Comparison of ENCODE assay signal across 9 cellular contexts in the genomic region with DNA sequence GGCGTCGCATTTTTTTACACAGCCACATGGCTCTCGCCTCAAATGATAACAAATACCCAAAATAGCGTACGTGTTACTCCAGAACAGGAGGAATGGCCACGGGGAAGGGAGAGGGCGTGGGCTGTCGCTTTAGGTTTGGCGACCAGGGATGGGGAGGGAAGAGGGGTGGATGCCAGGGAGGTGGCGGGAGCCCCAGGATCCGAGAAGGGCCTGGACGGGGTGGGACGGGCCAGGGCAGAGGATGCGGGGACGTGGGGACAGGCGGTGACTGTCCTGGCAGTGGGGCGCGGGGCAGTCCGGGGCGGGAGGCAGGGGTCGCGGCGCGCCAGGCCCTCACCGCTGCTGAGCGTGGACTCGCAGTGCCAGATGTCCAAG. TPM values are rescaled to one million over a fixed set of nuclear protein-coding genes. Genes with fewer than 3 reads are reported as not detected.
DNase-seq lines count a peak whose midpoint lies in the region; ATAC-seq, FAIRE-seq and TF ChIP-seq lines count a peak whose summit lies in the region.
"Had no signal": no experiment of that assay in that cellular context is flagged by ENCODE, and none has a peak within 500 bp of the region (broad histone marks: within the 10 kb centered on the region; RNA-seq: fewer than 3 reads in every experiment).

No MANE protein-coding gene starts in this region.

- H3K36me3 Mint-ChIP-seq in effector memory CD8-positive, alpha-beta T cell (ENCODE audit: insufficient read depth) = no peaks in the 10 kb centered on the region
- H3K36me3 Mint-ChIP-seq in stimulated activated memory B cell treated with anti-CD40 and anti-IgM and Interleukin-4, amounts not matched to agents 10 μg/mL and 1 μg/mL and 100 μg/mL, for 72 hours = no peaks in the 10 kb centered on the region

- H3K27ac ChIP-seq in HUES64 (ENCODE audit: low read depth, low read length) (no peak overlapping the region), breast epithelium (peak overlapping the region; percentile 84 to 90), kidney (ENCODE audit: low read depth in 2 of 2, low read length in 2 of 2) (peak overlapping the region; percentile 65 to 77)

- peak overlapping the region; percentile 66 for H3K4me3 ChIP-seq in HUES64 (ENCODE audit: low read length)
- H3K4me3 ChIP-seq in breast epithelium = peak overlapping the region; percentile 57 to 80 (median 67)
- H3K4me3 ChIP-seq in kidney (ENCODE audit: low read length in 2 of 2) = peak overlapping the region; percentile 71 to 83

- 1% methylated on average over 24 of the region's 27 CpGs for WGBS in HUES64

- H3K9me3 ChIP-seq in HUES64 (ENCODE audit: insufficient read depth, low read depth, low read length) (no peaks in the 10 kb centered on the region), breast epithelium (no peaks in the 10 kb centered on the region), kidney (ENCODE audit: control insufficient read depth in 1 of 2, low read length in 2 of 2) (no peaks in the 10 kb centered on the region)

- H3K4me1 ChIP-seq in HUES64 (ENCODE audit: insufficient read depth, low read length) = peaks cover 35% of the 10 kb centered on the region
- no peaks in the 10 kb centered on the region for H3K4me1 ChIP-seq in breast epithelium
- H3K4me1 ChIP-seq in kidney (ENCODE audit: control insufficient read depth in 1 of 2, insufficient read depth in 1 of 2, low read depth in 1 of 2, low read length in 2 of 2) = no peaks in the 10 kb centered on the region

- H3K27me3 ChIP-seq in HUES64 (ENCODE audit: insufficient read depth, low read length) (peaks cover 14% of the 10 kb centered on the region), breast epithelium (peaks cover 0 to 24% of the 10 kb centered on the region in 2 donors)

- H3K9me3 Mint-ChIP-seq in stimulated activated naive CD8-positive, alpha-beta T cell treated with anti-CD3 and anti-CD28 coated beads, Interleukin-15, amount 100 ng/mL, for 72 hours = no peaks in the 10 kb centered on the region
- peaks cover 3 to 10% of the 10 kb centered on the region in 2 donors for H3K9me3 Mint-ChIP-seq in effector memory CD8-positive, alpha-beta T cell
- peaks cover 2% of the 10 kb centered on the region for H3K9me3 Mint-ChIP-seq in stimulated activated memory B cell treated with anti-CD40 and anti-IgM and Interleukin-4, amounts not matched to agents 10 μg/mL and 1 μg/mL and 100 μg/mL, for 72 hours

- H3K9ac ChIP-seq in HUES64 (ENCODE audit: low read depth, low read length) = peak overlapping the region; percentile 52
- peak overlapping the region; percentile 54 to 75 for H3K9ac ChIP-seq in kidney (ENCODE audit: low read length in 2 of 2)

- no peak for FAIRE-seq in kidney (lab: Jason Lieb, UNC)

- no peaks in the 10 kb centered on the region for H3K36me3 ChIP-seq in HUES64 (ENCODE audit: insufficient read depth, low read length)
- no peaks in the 10 kb centered on the region for H3K36me3 ChIP-seq in breast epithelium
- H3K36me3 ChIP-seq in kidney (ENCODE audit: control insufficient read depth in 1 of 2, insufficient read depth in 2 of 2, low read length in 2 of 2) = no peaks in the 10 kb centered on the region

- no peak for DNase-seq in breast epithelium (ENCODE audit: low spot score in 2 of 2)
- DNase-seq in kidney = peak; percentile 68
- no peak for DNase-seq in stimulated activated naive CD8-positive, alpha-beta T cell treated with anti-CD3 and anti-CD28 coated beads, Interleukin-15, amount 100 ng/mL, for 72 hours
- no peak for DNase-seq in effector memory CD8-positive, alpha-beta T cell
- DNase-seq in cerebellar cortex (ENCODE audit: low spot score) = no peak
- DNase-seq: stimulated activated CD4-positive, alpha-beta T cell treated with anti-CD3 and anti-CD28 coated beads, Interleukin-12 subunit alpha, Interleukin-12 subunit beta, amount 100 ng/mL, for 4 hours had no signal

- H3K4me3 Mint-ChIP-seq in stimulated activated naive CD8-positive, alpha-beta T cell treated with anti-CD3 and anti-CD28 coated beads, Interleukin-15, amount 100 ng/mL, for 72 hours = peak overlapping the region; percentile 25 to 44
- H3K4me3 Mint-ChIP-seq in effector memory CD8-positive, alpha-beta T cell = no peak overlapping the region
- H3K4me3 Mint-ChIP-seq in stimulated activated memory B cell treated with anti-CD40 and anti-IgM and Interleukin-4, amounts not matched to agents 10 μg/mL and 1 μg/mL and 100 μg/mL, for 72 hours = no peak overlapping the region

- TF ChIP-seq POLR2A in breast epithelium (IDR thresholded peaks at IDR 0.05) = no peak

- intact Hi-C loops in breast epithelium (cut with DNase I; ENCODE audit: low total_unique reads) (no loop called here), kidney (cut with DNase I) (no loop called here)

- peaks cover 31% of the 10 kb centered on the region for H3K27me3 Mint-ChIP-seq in stimulated activated naive CD8-positive, alpha-beta T cell treated with anti-CD3 and anti-CD28 coated beads, Interleukin-15, amount 100 ng/mL, for 72 hours
- peaks cover 9 to 13% of the 10 kb centered on the region in 2 donors for H3K27me3 Mint-ChIP-seq in effector memory CD8-positive, alpha-beta T cell
- peaks cover 13% of the 10 kb centered on the region for H3K27me3 Mint-ChIP-seq in stimulated activated memory B cell treated with anti-CD40 and anti-IgM and Interleukin-4, amounts not matched to agents 10 μg/mL and 1 μg/mL and 100 μg/mL, for 72 hours

- no peak overlapping the region for H3K27ac Mint-ChIP-seq in stimulated activated naive CD8-positive, alpha-beta T cell treated with anti-CD3 and anti-CD28 coated beads, Interleukin-15, amount 100 ng/mL, for 72 hours
- H3K27ac Mint-ChIP-seq in effector memory CD8-positive, alpha-beta T cell = no peak overlapping the region
- H3K27ac Mint-ChIP-seq in stimulated activated memory B cell treated with anti-CD40 and anti-IgM and Interleukin-4, amounts not matched to agents 10 μg/mL and 1 μg/mL and 100 μg/mL, for 72 hours = no peak overlapping the region

- TF ChIP-seq CTCF in breast epithelium (IDR thresholded peaks at IDR 0.05) = no peak
- no peak for TF ChIP-seq CTCF in kidney (IDR thresholded peaks at IDR 0.05; ENCODE audit: borderline replicate concordance, extremely low read depth, insufficient read depth)

- peaks cover 9% of the 10 kb centered on the region for H3K4me1 Mint-ChIP-seq in stimulated activated naive CD8-positive, alpha-beta T cell treated with anti-CD3 and anti-CD28 coated beads, Interleukin-15, amount 100 ng/mL, for 72 hours
- H3K4me1 Mint-ChIP-seq in effector memory CD8-positive, alpha-beta T cell (ENCODE audit: low read depth in 2 of 2) = no peaks in the 10 kb centered on the region
- no peaks in the 10 kb centered on the region for H3K4me1 Mint-ChIP-seq in stimulated activated memory B cell treated with anti-CD40 and anti-IgM and Interleukin-4, amounts not matched to agents 10 μg/mL and 1 μg/mL and 100 μg/mL, for 72 hours

- ATAC-seq in stimulated activated naive CD8-positive, alpha-beta T cell treated with anti-CD3 and anti-CD28 coated beads, Interleukin-15, amount 100 ng/mL, for 72 hours = no peak
- ATAC-seq in effector memory CD8-positive, alpha-beta T cell (replicated peaks) = no peak
- ATAC-seq in GM18873 (IDR thresholded peaks at IDR 0.05; ENCODE audit: low FRiP score, unreplicated experiment) = no peak
- no peak for ATAC-seq in stimulated activated memory B cell treated with anti-CD40 and anti-IgM and Interleukin-4, amounts not matched to agents 10 μg/mL and 1 μg/mL and 100 μg/mL, for 72 hours

RNA-seq across cellular contexts. Expression of gene TMEM47, which starts 0.6 kb away (rescaled TPM):
- polyA plus RNA-seq in HUES64 (2013, experiment 1 of 2) = 25.1 TPM
- 28.7 TPM for polyA plus RNA-seq in HUES64 (2013, experiment 2 of 2)
- total RNA-seq in breast epithelium (10 to 100 TPM; 36.8 to 47.9 (median 37.0) TPM), kidney (68.9 TPM)
- polyA plus RNA-seq in kidney (ENCODE audit: insufficient read depth, low read depth, low replicate concordance) = 18.1 TPM

Comparison
In these comparisons a context has a peak if more than half of its experiments do, and no peak if none do; other contexts are left out.
1. H3K4me3 Mint-ChIP-seq: peak in stimulated activated naive CD8-positive, alpha-beta T cell treated with anti-CD3 and anti-CD28 coated beads, Interleukin-15, amount 100 ng/mL, for 72 hours (2 of 2); none in effector memory CD8-positive, alpha-beta T cell (0 of 2) and stimulated activated memory B cell treated with anti-CD40 and anti-IgM and Interleukin-4, amounts not matched to agents 10 μg/mL and 1 μg/mL and 100 μg/mL, for 72 hours (single experiment).
2. Peak in every context shown above with its lines, with median percentiles within 50 percentile points of each other: H3K4me3 ChIP-seq.